Comparison of ENCODE assay signal across 8 cellular contexts in the genomic region with DNA sequence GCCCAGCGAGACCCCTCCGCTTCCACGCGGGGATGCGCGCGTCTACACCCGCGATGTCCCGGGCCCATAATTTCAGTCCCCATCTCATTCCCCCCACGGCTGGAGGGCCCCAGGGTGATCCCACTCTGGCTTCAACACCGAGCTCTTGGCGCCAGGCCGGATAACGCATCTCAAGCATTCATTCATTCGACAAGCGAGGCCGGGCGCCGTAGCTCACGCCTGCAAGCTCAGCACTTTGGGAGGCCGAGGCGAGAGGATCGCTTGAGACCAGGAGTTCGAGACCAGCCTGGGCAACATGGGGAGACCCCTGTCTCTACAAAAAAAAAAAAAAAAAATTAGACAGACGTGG. TPM values are rescaled to one million over a fixed set of nuclear protein-coding genes. Genes with fewer than 3 reads are reported as not detected.
DNase-seq lines count a peak whose midpoint lies in the region; ATAC-seq and TF ChIP-seq lines count a peak whose summit lies in the region.

No MANE protein-coding gene starts in this region.

- POLR2A ChIA-PET in Panc1 (lab: Charles Lee) = no interaction called here

- H4K20me1 ChIP-seq in fibroblast of lung (ENCODE audit: control insufficient read depth, extremely low read depth, insufficient read depth, low read length) = no peaks in the 10 kb centered on the region

- H3K4me2 ChIP-seq in fibroblast of lung (ENCODE audit: extremely low read depth, insufficient read depth, low read length) = peak overlapping the region; percentile 92

- intact Hi-C loops in Panc1 (cut with micrococcal nuclease; ENCODE audit: unreplicated experiment) = no loop called here

- TF ChIP-seq CTCF in GM12864 (IDR thresholded peaks at IDR 0.05; ENCODE audit: low read depth, low read length, missing control alignments) = no peak
- no peak for TF ChIP-seq CTCF in Panc1 (IDR thresholded peaks at IDR 0.05)
- no peak for TF ChIP-seq CTCF in fibroblast of lung (conservative IDR thresholded peaks at IDR 0.05 in 1 of 2, IDR thresholded peaks at IDR 0.05 in 1 of 2; ENCODE audit: low read depth in 1 of 2, low read length in 2 of 2)
- TF ChIP-seq CTCF in glutamatergic neuron (IDR thresholded peaks at IDR 0.05; ENCODE audit: partially characterized antibody, unreplicated experiment) = no peak

- H3K4me3 Mint-ChIP-seq in glutamatergic neuron (ENCODE audit: unreplicated experiment) = no peak overlapping the region

- peak; percentile 13 for ATAC-seq in Panc1
- ATAC-seq in HG03354 (IDR thresholded peaks at IDR 0.05; ENCODE audit: poor library complexity, severe bottlenecking, unreplicated experiment) = no peak
- no peak for ATAC-seq in esophagus mucosa
- no peak for ATAC-seq in GM19463 (IDR thresholded peaks at IDR 0.05; ENCODE audit: unreplicated experiment)

- no peaks in the 10 kb centered on the region for H3K9me3 ChIP-seq in Panc1 (ENCODE audit: control insufficient read depth, insufficient read depth, low read depth, low read length)
- H3K9me3 ChIP-seq in fibroblast of lung (ENCODE audit: control insufficient read depth, insufficient read depth, low read depth, low read length) = no peaks in the 10 kb centered on the region

- H3K27ac ChIP-seq in Panc1 (ENCODE audit: low read length) = peak overlapping the region; percentile 77
- peak overlapping the region; percentile 51 for H3K27ac ChIP-seq in fibroblast of lung (ENCODE audit: insufficient read depth, low read length)
- peak overlapping the region; percentile 58 for H3K27ac ChIP-seq in rectal smooth muscle tissue (ENCODE audit: low read depth, low read length)

- no peaks in the 10 kb centered on the region for H3K36me3 Mint-ChIP-seq in glutamatergic neuron (ENCODE audit: unreplicated experiment)

- H3K27me3 Mint-ChIP-seq in glutamatergic neuron (ENCODE audit: unreplicated experiment) = peaks cover 12% of the 10 kb centered on the region

- no TSS peak for BruUV-seq in Panc1 (replicated peaks; lab: Mats Ljungman, UMichigan)

- peak overlapping the region; percentile 95 for H2AFZ ChIP-seq in fibroblast of lung (ENCODE audit: low read length)

- H3K27ac Mint-ChIP-seq in glutamatergic neuron (ENCODE audit: unreplicated experiment) = no peak overlapping the region

- H3K27me3 ChIP-seq in Panc1 (ENCODE audit: control insufficient read depth, insufficient read depth, low read length) (no peaks in the 10 kb centered on the region), fibroblast of lung (ENCODE audit: control insufficient read depth, insufficient read depth, low read length) (no peaks in the 10 kb centered on the region), rectal smooth muscle tissue (ENCODE audit: control insufficient read depth, insufficient read depth, low read length) (no peaks in the 10 kb centered on the region)

- H3K9ac ChIP-seq in fibroblast of lung (ENCODE audit: insufficient read depth, low read length) = peak overlapping the region; percentile 63
- peak overlapping the region; percentile 32 for H3K9ac ChIP-seq in rectal smooth muscle tissue (ENCODE audit: low read length)

- H3K4me1 ChIP-seq in Panc1 (ENCODE audit: control insufficient read depth, insufficient read depth, low read length) (no peaks in the 10 kb centered on the region), fibroblast of lung (ENCODE audit: control insufficient read depth, extremely low read depth, insufficient read depth, low read length) (peaks cover 10% of the 10 kb centered on the region), rectal smooth muscle tissue (ENCODE audit: control insufficient read depth, insufficient read depth, low read length) (peaks cover 3% of the 10 kb centered on the region)

- peaks cover 14% of the 10 kb centered on the region for H3K9me3 Mint-ChIP-seq in glutamatergic neuron (ENCODE audit: unreplicated experiment)

- H3K79me2 ChIP-seq in fibroblast of lung (ENCODE audit: control insufficient read depth, insufficient read depth, low read length) = no peaks in the 10 kb centered on the region

- in situ Hi-C loops in Panc1 (cut with HindIII; ENCODE audit: low pct_unique_long_range_greater_than_20kb, low sequenced_read_pairs) = no loop called here

- H3K36me3 ChIP-seq in Panc1 (ENCODE audit: control insufficient read depth, insufficient read depth, low read length) (no peaks in the 10 kb centered on the region), fibroblast of lung (ENCODE audit: control insufficient read depth, insufficient read depth, low read length) (peaks cover 5% of the 10 kb centered on the region), rectal smooth muscle tissue (ENCODE audit: control insufficient read depth, insufficient read depth, low read length) (no peaks in the 10 kb centered on the region)

- H3K4me3 ChIP-seq in GM12864 (ENCODE audit: low read depth, low read length) (peak overlapping the region; percentile 49), Panc1 (ENCODE audit: low read depth in 2 of 2, low read length in 2 of 2) (peak overlapping the region; percentile 37 to 45), fibroblast of lung (replicated peaks in 1 of 4; ENCODE audit: control extremely low read depth in 1 of 4, insufficient read depth in 1 of 4, low read depth in 3 of 4, low read length in 4 of 4) (peak overlapping the region; percentile 33 to 58 (median 36)), rectal smooth muscle tissue (ENCODE audit: low read length) (peak overlapping the region; percentile 65)

- DNase-seq in GM12864 (ENCODE audit: low read depth) = no peak
- DNase-seq in Panc1 (ENCODE audit: low read depth, low spot score) = no peak
- DNase-seq in fibroblast of lung (ENCODE audit: low read depth in 2 of 2) = no peak
- no peak for DNase-seq in glutamatergic neuron

- peaks cover 3% of the 10 kb centered on the region for H3K4me1 Mint-ChIP-seq in glutamatergic neuron (ENCODE audit: low read depth, unreplicated experiment)

- CTCF ChIA-PET in Panc1 (lab: Charles Lee) = interaction anchor here (0.6 to 1.2 kb wide), 4 partner anchors 12 to 170 kb away, joined by 3 to 15 read pairs (median 6); no protein-coding TSS in a partner anchor

RNA-seq across cellular contexts. Expression of gene ANGPTL6, which starts 5.9 kb away (rescaled TPM):
- total RNA-seq in Panc1 (2021; ENCODE audit: unreplicated experiment) (0.74 TPM), fibroblast of lung (0.26 and 0.33 TPM in 2 replicates), glutamatergic neuron (ENCODE audit: unreplicated experiment) (not detected), esophagus mucosa (not detected)
- 0.87 TPM for polyA plus RNA-seq in Panc1 (2012; ENCODE audit: insufficient read length)
- 0.12 and 0.14 TPM in 2 replicates for polyA plus RNA-seq in fibroblast of lung
- 0.15 and 0.16 TPM in 2 replicates for polyA plus RNA-seq in fibroblast of lung (2012)
- 0.44 TPM in 1 of 2 replicates, not detected in the other for polyA minus RNA-seq in fibroblast of lung (ENCODE audit: low replicate concordance)

RNA-seq across cellular contexts. Expression of gene PPAN, which starts 9.6 kb away (rescaled TPM):
- total RNA-seq in Panc1 (2021; ENCODE audit: unreplicated experiment) = 63.3 TPM
- 72.0 TPM for polyA plus RNA-seq in Panc1 (2012; ENCODE audit: insufficient read length)
- total RNA-seq in fibroblast of lung = 22.6 and 26.5 TPM in 2 replicates
- 15.3 and 19.7 TPM in 2 replicates for polyA plus RNA-seq in fibroblast of lung
- polyA plus RNA-seq in fibroblast of lung (2012) = 23.1 and 33.0 TPM in 2 replicates
- 54.1 and 151 TPM in 2 replicates for polyA minus RNA-seq in fibroblast of lung (ENCODE audit: low replicate concordance)
- 44.5 TPM for total RNA-seq in glutamatergic neuron (ENCODE audit: unreplicated experiment)
- 32.3 TPM for total RNA-seq in esophagus mucosa

RNA-seq across cellular contexts. Expression of gene SHFL, which starts 10.5 kb away (rescaled TPM):
- total RNA-seq in Panc1 (2021; ENCODE audit: unreplicated experiment) (17.4 TPM), fibroblast of lung (25.7 and 29.4 TPM in 2 replicates), glutamatergic neuron (ENCODE audit: unreplicated experiment) (0.20 TPM), esophagus mucosa (11.1 TPM)
- polyA plus RNA-seq in Panc1 (2012; ENCODE audit: insufficient read length) = 21.7 TPM
- 17.0 and 29.0 TPM in 2 replicates for polyA plus RNA-seq in fibroblast of lung
- 20.6 and 28.2 TPM in 2 replicates for polyA plus RNA-seq in fibroblast of lung (2012)
- 14.5 and 15.7 TPM in 2 replicates for polyA minus RNA-seq in fibroblast of lung (ENCODE audit: low replicate concordance)

RNA-seq across cellular contexts. Expression of gene P2RY11, which starts 14.9 kb away (rescaled TPM):
- total RNA-seq in Panc1 (2021; ENCODE audit: unreplicated experiment) (12.5 TPM), fibroblast of lung (2.6 and 3.3 TPM in 2 replicates), glutamatergic neuron (ENCODE audit: unreplicated experiment) (21.6 TPM), esophagus mucosa (4.8 TPM)
- polyA plus RNA-seq in Panc1 (2012; ENCODE audit: insufficient read length) = 18.5 TPM
- 0.68 and 0.88 TPM in 2 replicates for polyA plus RNA-seq in fibroblast of lung
- polyA plus RNA-seq in fibroblast of lung (2012) = 2.8 and 3.2 TPM in 2 replicates
- polyA minus RNA-seq in fibroblast of lung (ENCODE audit: low replicate concordance) = 0.96 and 8.7 TPM in 2 replicates

RNA-seq across cellular contexts. Expression of gene EIF3G, which starts 23.1 kb away (rescaled TPM):
- total RNA-seq in Panc1 (2021; ENCODE audit: unreplicated experiment) (233 TPM), fibroblast of lung (296 and 385 TPM in 2 replicates), glutamatergic neuron (ENCODE audit: unreplicated experiment) (155 TPM), esophagus mucosa (166 TPM)
- polyA plus RNA-seq in Panc1 (2012; ENCODE audit: insufficient read length) = 320 TPM
- 169 and 236 TPM in 2 replicates for polyA plus RNA-seq in fibroblast of lung
- 190 and 275 TPM in 2 replicates for polyA plus RNA-seq in fibroblast of lung (2012)
- polyA minus RNA-seq in fibroblast of lung (ENCODE audit: low replicate concordance) = 106 and 110 TPM in 2 replicates

Comparison
In these comparisons a context has a peak if more than half of its experiments do, and no peak if none do; other contexts are left out.
1. RNA of gene SHFL, which starts 10.5 kb away (total RNA-seq): 25.7 to 29.4 TPM in fibroblast of lung, 17.4 TPM in Panc1 (single experiment) and 11.1 TPM in esophagus mucosa (single experiment); 0.20 TPM in glutamatergic neuron (single experiment); every median in the first group is over 10 times any median in the second.
2. Peak in every context shown above with its lines, with median percentiles within 50 percentile points of each other: H3K4me3 ChIP-seq and H3K27ac ChIP-seq.